10 cellular contexts compared by ENCODE assay signal in the genomic region with DNA sequence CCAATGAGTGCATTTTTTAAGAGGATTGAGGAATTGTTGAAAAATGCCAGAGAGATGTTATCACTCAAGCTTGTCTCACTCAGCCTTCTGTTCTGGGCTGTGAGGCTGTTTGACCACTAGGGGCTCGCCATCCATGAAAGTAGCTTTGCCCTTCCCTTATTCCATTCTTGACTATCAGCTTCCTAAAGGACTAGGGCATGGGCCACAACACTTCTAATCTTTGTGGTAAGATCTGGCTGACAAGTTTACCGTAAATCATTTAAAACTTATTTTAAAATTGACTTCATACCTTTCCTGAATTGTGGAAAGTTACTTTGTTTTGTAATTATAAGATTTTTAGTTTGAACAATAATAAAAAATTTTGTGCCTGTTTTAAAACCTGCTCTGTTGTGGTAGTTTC. TPM values are rescaled to one million over a fixed set of nuclear protein-coding genes. Genes with fewer than 3 reads are reported as not detected.
DNase-seq lines count a peak whose midpoint lies in the region; TF ChIP-seq lines count a peak whose summit lies in the region.
"Had no signal": no experiment of that assay in that cellular context is flagged by ENCODE, and none has a peak within 500 bp of the region (broad histone marks: within the 10 kb centered on the region; RNA-seq: fewer than 3 reads in every experiment).

No MANE protein-coding gene starts in this region.

- peaks cover 52 to 77% of the 10 kb centered on the region in 2 donors for H3K36me3 ChIP-seq in ascending aorta
- H3K36me3 ChIP-seq in hepatocyte (replicated peaks; ENCODE audit: insufficient read depth, low read depth) = no peaks in the 10 kb centered on the region
- H3K36me3 ChIP-seq in tibial artery = peaks cover 59 to 80% (median 65%) of the 10 kb centered on the region in 3 donors

- no peak overlapping the region for H2AFZ ChIP-seq in hepatocyte

- no peaks in the 10 kb centered on the region for H4K20me1 ChIP-seq in hepatocyte (ENCODE audit: insufficient read depth, poor library complexity, severe bottlenecking)

- DNase-seq in NCI-H146 (lab: John Stamatoyannopoulos, UW) (peak; percentile 14), NCI-H146 treated with DMSO at 0.1 percent for 48 hours (lab: John Stamatoyannopoulos, UW; ENCODE audit: unreplicated experiment) (no peak), LNCaP clone FGC (ENCODE audit: low read depth) (no peak), ascending aorta (ENCODE audit: low spot score in 2 of 2) (no peak), hepatocyte (ENCODE audit: low spot score) (peak; percentile 62), tibial artery (no peak)
- no peak for DNase-seq in stimulated activated CD4-positive, alpha-beta T cell treated with anti-CD3 and anti-CD28 coated beads, Interleukin-2, amount 100 ng/mL, for 48 hours
- DNase-seq in activated CD4-positive, alpha-beta T cell treated with anti-CD3 and anti-CD28 coated beads, Interleukin-2, amount 10 ng/mL, durations not matched to agents 7 days and 5 days = no peak

- H3K4me2 ChIP-seq in hepatocyte = no peak overlapping the region

- H3K27ac Mint-ChIP-seq in activated CD4-positive, alpha-beta T cell treated with anti-CD3 and anti-CD28 coated beads, Interleukin-2, amount 10 ng/mL, durations not matched to agents 7 days and 5 days = no peak overlapping the region
- H3K27ac Mint-ChIP-seq: activated naive CD4-positive, alpha-beta T cell treated with anti-CD3 and anti-CD28 coated beads, Interleukin-2, amount 50 U/mL, for 24 hours had no signal

- H3K79me2 ChIP-seq in hepatocyte = no peaks in the 10 kb centered on the region

- H3K27ac ChIP-seq in ascending aorta (no peak overlapping the region), hepatocyte (no peak overlapping the region), tibial artery (no peak overlapping the region)

- CTCF ChIA-PET in activated CD4-positive, alpha-beta T cell treated with anti-CD3 and anti-CD28 coated beads, Interleukin-2, amount 10 ng/mL, durations not matched to agents 7 days and 5 days (lab: Charles Lee) = interaction anchor here (0.7 kb wide), 2 partner anchors 165 to 193 kb away, joined by 3 to 4 read pairs; no protein-coding TSS in a partner anchor

- H3K9me3 ChIP-seq in ascending aorta (no peaks in the 10 kb centered on the region), hepatocyte (ENCODE audit: low read depth) (no peaks in the 10 kb centered on the region), tibial artery (no peaks in the 10 kb centered on the region)

- H3K9me3 Mint-ChIP-seq in activated CD4-positive, alpha-beta T cell treated with anti-CD3 and anti-CD28 coated beads, Interleukin-2, amount 10 ng/mL, durations not matched to agents 7 days and 5 days = no peaks in the 10 kb centered on the region
- H3K9me3 Mint-ChIP-seq: activated naive CD4-positive, alpha-beta T cell treated with anti-CD3 and anti-CD28 coated beads, Interleukin-2, amount 50 U/mL, for 24 hours; CD4-positive, CD25-positive, alpha-beta regulatory T cell had no signal

- no peak overlapping the region for H3K4me3 Mint-ChIP-seq in activated CD4-positive, alpha-beta T cell treated with anti-CD3 and anti-CD28 coated beads, Interleukin-2, amount 10 ng/mL, durations not matched to agents 7 days and 5 days
- H3K4me3 Mint-ChIP-seq: activated naive CD4-positive, alpha-beta T cell treated with anti-CD3 and anti-CD28 coated beads, Interleukin-2, amount 50 U/mL, for 24 hours; CD4-positive, CD25-positive, alpha-beta regulatory T cell had no signal

- H3K4me1 ChIP-seq in ascending aorta = no peaks in the 10 kb centered on the region
- no peaks in the 10 kb centered on the region for H3K4me1 ChIP-seq in hepatocyte (ENCODE audit: insufficient read depth)
- no peaks in the 10 kb centered on the region for H3K4me1 ChIP-seq in tibial artery

- no peaks in the 10 kb centered on the region for H3K4me1 Mint-ChIP-seq in activated CD4-positive, alpha-beta T cell treated with anti-CD3 and anti-CD28 coated beads, Interleukin-2, amount 10 ng/mL, durations not matched to agents 7 days and 5 days
- H3K4me1 Mint-ChIP-seq: activated naive CD4-positive, alpha-beta T cell treated with anti-CD3 and anti-CD28 coated beads, Interleukin-2, amount 50 U/mL, for 24 hours; CD4-positive, CD25-positive, alpha-beta regulatory T cell had no signal

- peak; percentile 72 for TF ChIP-seq CTCF in LNCaP clone FGC (IDR thresholded peaks at IDR 0.05; ENCODE audit: control insufficient read depth, extremely low read depth, insufficient read depth)
- TF ChIP-seq CTCF in ascending aorta (IDR thresholded peaks at IDR 0.05) = peak in 2 of 3 experiments; percentile 55 to 61
- peak; percentile 58 for TF ChIP-seq CTCF in hepatocyte (IDR thresholded peaks at IDR 0.05; ENCODE audit: poor library complexity)
- peak; percentile 46 to 51 for TF ChIP-seq CTCF in tibial artery (IDR thresholded peaks at IDR 0.05)

- no peaks in the 10 kb centered on the region for H3K9me2 ChIP-seq in hepatocyte (replicated peaks; ENCODE audit: insufficient read depth)

- H3K27me3 Mint-ChIP-seq in activated CD4-positive, alpha-beta T cell treated with anti-CD3 and anti-CD28 coated beads, Interleukin-2, amount 10 ng/mL, durations not matched to agents 7 days and 5 days = no peaks in the 10 kb centered on the region
- H3K27me3 Mint-ChIP-seq: activated naive CD4-positive, alpha-beta T cell treated with anti-CD3 and anti-CD28 coated beads, Interleukin-2, amount 50 U/mL, for 24 hours; CD4-positive, CD25-positive, alpha-beta regulatory T cell had no signal

- H3K4me3 ChIP-seq in LNCaP clone FGC (ENCODE audit: low read depth, low read length) (no peak overlapping the region), ascending aorta (no peak overlapping the region), hepatocyte (no peak overlapping the region), tibial artery (no peak overlapping the region)

- H3K36me3 Mint-ChIP-seq in activated CD4-positive, alpha-beta T cell treated with anti-CD3 and anti-CD28 coated beads, Interleukin-2, amount 10 ng/mL, durations not matched to agents 7 days and 5 days (ENCODE audit: low read depth) = peaks cover 9% of the 10 kb centered on the region

- H3K27me3 ChIP-seq in ascending aorta = no peaks in the 10 kb centered on the region
- no peaks in the 10 kb centered on the region for H3K27me3 ChIP-seq in hepatocyte
- H3K27me3 ChIP-seq in tibial artery = no peaks in the 10 kb centered on the region

- intact Hi-C loops in ascending aorta (cut with DNase I) = no loop called here
- intact Hi-C loops in tibial artery (cut with DNase I; ENCODE audit: low total_unique reads) = no loop called here

- POLR2A ChIA-PET in activated CD4-positive, alpha-beta T cell treated with anti-CD3 and anti-CD28 coated beads, Interleukin-2, amount 10 ng/mL, durations not matched to agents 7 days and 5 days (lab: Charles Lee) = no interaction called here

- 44% methylated on average over 2 of the region's 2 CpGs for WGBS in hepatocyte (ENCODE audit: low lambda C conversion rate, missing lambda C conversion rate)

RNA-seq across cellular contexts. Expression of gene TJP2, which starts 49.5 kb away (rescaled TPM):
- total RNA-seq in ascending aorta = 154 TPM
- total RNA-seq in hepatocyte = 126 and 131 TPM in 2 replicates
- polyA plus RNA-seq in hepatocyte = 67.2 and 69.9 TPM in 2 replicates
- total RNA-seq in activated CD4-positive, alpha-beta T cell treated with anti-CD3 and anti-CD28 coated beads, Interleukin-2, amount 10 ng/mL, durations not matched to agents 7 days and 5 days = 10 to 100 TPM; 21.4 to 24.5 TPM

Comparison
In these comparisons a context has a peak if more than half of its experiments do, and no peak if none do; other contexts are left out.
1. DNase-seq: peak in NCI-H146 (single experiment) and hepatocyte (single experiment); none in NCI-H146 treated with DMSO at 0.1 percent for 48 hours (single experiment), LNCaP clone FGC (single experiment), ascending aorta (0 of 2), tibial artery (0 of 2), stimulated activated CD4-positive, alpha-beta T cell treated with anti-CD3 and anti-CD28 coated beads, Interleukin-2, amount 100 ng/mL, for 48 hours (0 of 2) and activated CD4-positive, alpha-beta T cell treated with anti-CD3 and anti-CD28 coated beads, Interleukin-2, amount 10 ng/mL, durations not matched to agents 7 days and 5 days (single experiment).
2. Peak in every context shown above with its lines, with median percentiles within 50 percentile points of each other: CTCF ChIP-seq.